8 cellular contexts compared by ENCODE assay signal in the genomic region with DNA sequence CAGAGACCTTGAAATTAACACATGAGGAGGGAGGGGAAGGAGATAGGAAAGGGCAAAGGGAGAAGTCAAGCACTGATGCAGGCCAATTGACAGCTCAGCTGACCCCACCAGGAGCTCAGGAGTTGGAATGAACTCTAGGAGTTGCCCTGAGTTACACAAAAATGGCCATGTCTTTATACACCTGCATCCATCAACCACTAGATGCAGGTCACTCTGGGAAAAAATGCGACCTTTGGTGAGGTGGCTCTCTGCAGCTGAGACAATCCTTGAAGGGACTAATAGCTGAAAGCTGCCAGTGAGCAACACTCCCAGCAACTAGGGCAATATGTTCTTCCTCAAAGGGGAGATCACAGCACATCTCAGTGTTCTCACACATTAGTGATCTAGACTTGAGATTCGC.
"Had no signal": no experiment of that assay in that cellular context is flagged by ENCODE, and none has a peak within 500 bp of the region (broad histone marks: within the 10 kb centered on the region; RNA-seq: fewer than 3 reads in every experiment).

No MANE protein-coding gene starts in this region.

- H3K4me3 Mint-ChIP-seq: IgD-negative memory B cell had no signal

- ATAC-seq: HepG2, K562 had no signal

- DNase-seq: IMR-90, KBM-7, KG1 had no signal

- H3K27ac Mint-ChIP-seq: IgD-negative memory B cell had no signal

- H3K36me3 Mint-ChIP-seq: IgD-negative memory B cell had no signal

- H3K27ac ChIP-seq: HL-60 had no signal

- H3K4me3 ChIP-seq: K562 had no signal

- FAIRE-seq: HepG2, HTR-8/SVneo, K562 had no signal
